1 cellular context compared by ENCODE assay signal in the genomic region with DNA sequence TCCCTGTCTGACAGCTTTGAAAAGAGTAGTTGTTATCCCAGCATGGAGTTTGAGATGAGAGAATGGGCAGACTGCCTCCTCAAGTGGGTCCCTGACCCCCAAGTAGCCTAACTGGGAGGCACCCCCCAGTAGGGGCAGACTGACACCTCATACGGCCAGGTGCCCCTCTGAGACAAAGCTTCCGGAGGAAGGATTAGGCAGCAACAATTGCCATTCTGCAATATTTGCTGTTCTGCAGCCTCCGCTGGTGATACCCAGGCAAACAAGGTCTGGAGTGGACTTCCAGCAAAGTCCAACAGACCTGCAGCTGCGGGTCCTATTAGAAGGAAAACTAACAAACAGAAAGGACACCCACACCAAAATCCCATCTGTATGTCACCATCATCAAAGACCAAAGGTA. TPM values are rescaled to one million over a fixed set of nuclear protein-coding genes. Genes with fewer than 3 reads are reported as not detected.
"Had no signal": no experiment of that assay in that cellular context is flagged by ENCODE, and none has a peak within 500 bp of the region (broad histone marks: within the 10 kb centered on the region; RNA-seq: fewer than 3 reads in every experiment).

No MANE protein-coding gene starts in this region.

RNA-seq across cellular contexts. Expression of gene C11orf65, which starts 25.9 kb away (rescaled TPM):
- total RNA-seq: HT1080 had no signal
